Comparison of ENCODE assay signal across 1 cellular context in the genomic region with DNA sequence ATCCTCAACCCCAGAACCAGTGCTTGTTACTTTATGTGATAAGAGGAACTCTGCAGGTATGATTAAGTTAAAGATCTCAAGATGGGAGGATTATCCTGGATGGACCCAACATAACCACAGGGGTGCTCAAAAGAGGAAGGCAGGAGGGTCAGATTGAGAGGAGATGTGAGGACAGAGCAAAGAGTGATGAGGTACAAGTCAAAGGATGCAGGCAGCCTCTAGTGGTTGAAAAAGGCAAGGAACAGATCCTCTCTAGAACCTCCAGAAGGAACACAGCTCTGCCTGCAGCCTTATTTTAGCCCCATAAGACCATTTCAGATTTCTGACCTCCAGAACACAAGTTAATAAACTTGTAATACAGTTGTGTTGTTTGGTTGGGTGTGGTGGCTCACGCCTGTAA.
TF ChIP-seq lines count a peak whose summit lies in the region.

No MANE protein-coding gene starts in this region.

TF ChIP-seq in WTC11, 78 proteins besides CTCF, POLR2A, EP300 and RAD21 (continued from another document):
- TF ChIP-seq, protein P1, sequence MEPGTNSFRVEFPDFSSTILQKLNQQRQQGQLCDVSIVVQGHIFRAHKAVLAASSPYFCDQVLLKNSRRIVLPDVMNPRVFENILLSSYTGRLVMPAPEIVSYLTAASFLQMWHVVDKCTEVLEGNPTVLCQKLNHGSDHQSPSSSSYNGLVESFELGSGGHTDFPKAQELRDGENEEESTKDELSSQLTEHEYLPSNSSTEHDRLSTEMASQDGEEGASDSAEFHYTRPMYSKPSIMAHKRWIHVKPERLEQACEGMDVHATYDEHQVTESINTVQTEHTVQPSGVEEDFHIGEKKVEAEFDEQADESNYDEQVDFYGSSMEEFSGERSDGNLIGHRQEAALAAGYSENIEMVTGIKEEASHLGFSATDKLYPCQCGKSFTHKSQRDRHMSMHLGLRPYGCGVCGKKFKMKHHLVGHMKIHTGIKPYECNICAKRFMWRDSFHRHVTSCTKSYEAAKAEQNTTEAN (CRISPR knock-in tag; IDR thresholded peaks at IDR 0.05): no peak
- no peak for TF ChIP-seq NR3C1 (CRISPR knock-in tag; conservative IDR thresholded peaks at IDR 0.05; ENCODE audit: low read depth)
- TF ChIP-seq, protein P2, sequence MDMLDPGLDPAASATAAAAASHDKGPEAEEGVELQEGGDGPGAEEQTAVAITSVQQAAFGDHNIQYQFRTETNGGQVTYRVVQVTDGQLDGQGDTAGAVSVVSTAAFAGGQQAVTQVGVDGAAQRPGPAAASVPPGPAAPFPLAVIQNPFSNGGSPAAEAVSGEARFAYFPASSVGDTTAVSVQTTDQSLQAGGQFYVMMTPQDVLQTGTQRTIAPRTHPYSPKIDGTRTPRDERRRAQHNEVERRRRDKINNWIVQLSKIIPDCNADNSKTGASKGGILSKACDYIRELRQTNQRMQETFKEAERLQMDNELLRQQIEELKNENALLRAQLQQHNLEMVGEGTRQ (CRISPR knock-in tag; IDR thresholded peaks at IDR 0.05): no peak
- TF ChIP-seq ZBTB21 (CRISPR knock-in tag; IDR thresholded peaks at IDR 0.05; ENCODE audit: borderline replicate concordance): no peak
- TF ChIP-seq ETV6 (CRISPR knock-in tag; IDR thresholded peaks at IDR 0.05): no peak
- TF ChIP-seq, protein P3, sequence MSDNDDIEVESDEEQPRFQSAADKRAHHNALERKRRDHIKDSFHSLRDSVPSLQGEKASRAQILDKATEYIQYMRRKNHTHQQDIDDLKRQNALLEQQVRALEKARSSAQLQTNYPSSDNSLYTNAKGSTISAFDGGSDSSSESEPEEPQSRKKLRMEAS (CRISPR knock-in tag; IDR thresholded peaks at IDR 0.05): no peak
- no peak for TF ChIP-seq SP1 (CRISPR knock-in tag; conservative IDR thresholded peaks at IDR 0.05)
- TF ChIP-seq TEAD1 (CRISPR knock-in tag; IDR thresholded peaks at IDR 0.05): no peak
